Comparison of ENCODE assay signal across 8 cellular contexts in genomic region chr2:97094772-97095611, GRCh38. TPM values are rescaled to one million over a fixed set of nuclear protein-coding genes. Genes with fewer than 3 reads are reported as not detected.
A peak's percentile ranks its signal among the peaks of the same experiment; 100 is the strongest.
DNase-seq lines count a peak whose midpoint lies in the region; ATAC-seq, FAIRE-seq and TF ChIP-seq lines count a peak whose summit lies in the region.
"Not testable (repeated sequence)": the region's sequence is repeated elsewhere in the genome, so short reads cannot be mapped to it uniquely, and the experiment has no call there.

Gene FAHD2B (minus strand): TSS chr2:97094882. CDS start chr2:97091706, 3,176 bp downstream.

- not testable (repeated sequence) for H3K79me2 ChIP-seq in K562 (ENCODE audit: control insufficient read depth, insufficient read depth, low read length)

- DNase-seq in NCI-H2171 (lab: John Stamatoyannopoulos, UW) (peak; percentile 63), WTC11 (ENCODE audit: low spot score) (peak; percentile 85), K562 (ENCODE audit: extremely low read depth in 1 of 4, low spot score in 3 of 4) (peak; percentile 15 to 87 (median 72)), skeletal muscle cell (ENCODE audit: low read depth) (peak; percentile 16), aorta (peak; percentile 92 to 94)
- not testable (repeated sequence) for DNase-seq in iPS DF 6.9 (ENCODE audit: low read depth, low spot score)

- H3K9ac ChIP-seq in K562 (ENCODE audit: insufficient read depth in 1 of 2, low read depth in 2 of 2, low read length in 2 of 2), result peak within 1 kb of the TSS; percentile 30 to 83

- TF ChIP-seq POLR2A in K562 (conservative IDR thresholded peaks at IDR 0.05), result not testable (repeated sequence)

- H2AFZ ChIP-seq in K562 (ENCODE audit: low read depth, low read length), result peak within 1 kb of the TSS; percentile 71

- ATAC-seq in GM18867 (IDR thresholded peaks at IDR 0.05; ENCODE audit: unreplicated experiment) (peak; percentile 96), HG03064 (IDR thresholded peaks at IDR 0.05; ENCODE audit: low read depth, unreplicated experiment) (peak; percentile 76), WTC11 (peak; percentile 86), K562 (peak; percentile 96), aorta (ENCODE audit: low FRiP score) (peak; percentile 95)

- FAIRE-seq in K562 (lab: Jason Lieb, UNC), result peak; percentile 79

- not testable (repeated sequence) for H3K27me3 ChIP-seq in K562 (ENCODE audit: control insufficient read depth in 2 of 2, insufficient read depth in 2 of 2, low read length in 2 of 2); iPS DF 6.9 (ENCODE audit: control insufficient read depth, insufficient read depth, low read length); aorta (ENCODE audit: control insufficient read depth in 1 of 2, insufficient read depth in 2 of 2, low read length in 1 of 2)

- 0 out of 2 replicates have a peak within 1 kb of the TSS, but pooled peaks have one; percentile 45 for H3K27ac Mint-ChIP-seq in WTC11

- H3K4me3 Mint-ChIP-seq in WTC11, result peak within 1 kb of the TSS; percentile 81

- H3K27me3 Mint-ChIP-seq in WTC11 (ENCODE audit: low read depth), result peaks cover 26% of the 10 kb centered on the region

- H3K9me3 ChIP-seq in K562 (replicated peaks; ENCODE audit: control insufficient read depth, insufficient read depth, low read depth, low read length); iPS DF 6.9 (ENCODE audit: control insufficient read depth, insufficient read depth, low read length); aorta (ENCODE audit: control insufficient read depth, low read length): not testable (repeated sequence)

- not testable (repeated sequence) for H4K20me1 ChIP-seq in K562 (replicated peaks; ENCODE audit: control insufficient read depth, insufficient read depth, low read length)

- H3K9me1 ChIP-seq in K562 (ENCODE audit: control insufficient read depth, insufficient read depth, low read length), result not testable (repeated sequence)

- not testable (repeated sequence) for H3K4me1 ChIP-seq in K562 (replicated peaks in 1 of 2; ENCODE audit: control insufficient read depth in 2 of 2, insufficient read depth in 2 of 2, low read length in 2 of 2); iPS DF 6.9 (ENCODE audit: control insufficient read depth, insufficient read depth, low read length); aorta (ENCODE audit: control insufficient read depth in 1 of 2, insufficient read depth in 2 of 2, low read length in 2 of 2)

- not testable (repeated sequence) for H3K36me3 ChIP-seq in K562 (ENCODE audit: control insufficient read depth, insufficient read depth, low read length); iPS DF 6.9 (ENCODE audit: control insufficient read depth, insufficient read depth, low read length); aorta (ENCODE audit: control insufficient read depth in 1 of 2, insufficient read depth in 2 of 2, low read length in 1 of 2)

- CTCF ChIA-PET in WTC11 (lab: Charles Lee), result interaction anchor here (0.6 to 1.1 kb wide), 2 partner anchors 226 to 614 kb away, joined by 3 read pairs; no protein-coding TSS in a partner anchor
- CTCF ChIA-PET in K562 (lab: Yijun Ruan, JAX; ENCODE audit: low intra/inter-chr PET ratio), result not testable (repeated sequence)

- intact Hi-C loops in K562 (cut with micrococcal nuclease); aorta (cut with DNase I): not testable (repeated sequence)

- H3K4me2 ChIP-seq in K562 (ENCODE audit: insufficient read depth, low read length), result peak within 1 kb of the TSS; percentile 58

- WGBS in K562 (ENCODE audit: insufficient coverage, low coverage, missing lambda C conversion rate), result 8% methylated on average over 15 of the region's 48 CpGs
- WGBS in iPS DF 6.9 (ENCODE audit: insufficient coverage, insufficient read length), result no CpG with 5 or more reads among the region's 48 CpGs
- 1% methylated on average over 36 to 45 of the region's 48 CpGs for WGBS in aorta, 2 donors

- in situ Hi-C loops in K562 (cut with MboI), result loop anchor here (5.0 to 10.0 kb wide), 2 partner anchors 1083 to 1690 kb away; partner anchors contain the start of gene FAHD2A

- peaks cover 15% of the 10 kb centered on the region for H3K9me3 Mint-ChIP-seq in WTC11

- peak within 1 kb of the TSS; percentile 33 for H3K4me3 ChIP-seq in K562
- peak within 1 kb of the TSS; percentile 39; the same call in 1 of the 2 replicates for H3K4me3 ChIP-seq in iPS DF 6.9 (ENCODE audit: low read length)
- H3K4me3 ChIP-seq in skeletal muscle cell (ENCODE audit: low read depth, low read length), result peak within 1 kb of the TSS; percentile 43
- H3K4me3 ChIP-seq in aorta (ENCODE audit: low read length in 2 of 2), result not testable (repeated sequence)

- not testable (repeated sequence) for TF ChIP-seq EP300 in K562 (IDR thresholded peaks at IDR 0.05; ENCODE audit: low read length)

- POLR2A ChIA-PET in WTC11 (lab: Charles Lee); K562 (lab: Yijun Ruan, JAX): not testable (repeated sequence)

- TSS peak; percentile 94 for BruUV-seq in K562 (replicated peaks; lab: Mats Ljungman, UMichigan)

- TF ChIP-seq RAD21 in K562 (CRISPR knock-in tag; conservative IDR thresholded peaks at IDR 0.05 in 1 of 2, IDR thresholded peaks at IDR 0.05 in 1 of 2), result not testable (repeated sequence)

- not testable (repeated sequence) for H3K36me3 Mint-ChIP-seq in WTC11

- not testable (repeated sequence) for H3K27ac ChIP-seq in K562 (ENCODE audit: extremely low read depth, low read depth, low read length); iPS DF 6.9 (ENCODE audit: low read length); aorta (ENCODE audit: low read depth in 1 of 2, low read length in 2 of 2)

- H3K4me1 Mint-ChIP-seq in WTC11, result not testable (repeated sequence)

- TF ChIP-seq CTCF in WTC11 (IDR thresholded peaks at IDR 0.05); K562 (IDR thresholded peaks at IDR 0.05 in 2 of 3, conservative IDR thresholded peaks at IDR 0.05 in 1 of 3; ENCODE audit: insufficient read depth in 2 of 3, low read depth in 1 of 3, low read length in 3 of 3): not testable (repeated sequence)

TF ChIP-seq in K562, 482 proteins besides CTCF, POLR2A, EP300 and RAD21:
- TF ChIP-seq ATF1 (CRISPR knock-in tag; IDR thresholded peaks at IDR 0.05) (peak; percentile 71), POLR2G (IDR thresholded peaks at IDR 0.05; ENCODE audit: low read depth, low read length) (peak; percentile 52), PHF8 (IDR thresholded peaks at IDR 0.05; ENCODE audit: borderline replicate concordance, low read length) (peak; percentile 24; the same call in 1 of the 2 replicates), VEZF1 (CRISPR knock-in tag; IDR thresholded peaks at IDR 0.05) (peak; percentile 44), CREB1 (IDR thresholded peaks at IDR 0.05) (peak; percentile 51), ZBTB7A (IDR thresholded peaks at IDR 0.05; ENCODE audit: borderline replicate concordance, control insufficient read depth, low read depth, low read length) (0 out of 2 replicates have a peak, but pooled peaks have one; percentile 29), ZFX (CRISPR knock-in tag; IDR thresholded peaks at IDR 0.05) (0 out of 2 replicates have a peak, but pooled peaks have one; percentile 24), CREM (IDR thresholded peaks at IDR 0.05; ENCODE audit: low read depth) (peak; percentile 90), RBFOX2 (IDR thresholded peaks at IDR 0.05; ENCODE audit: low read depth, low read length) (peak; percentile 49)
- not testable (repeated sequence) for TF ChIP-seq ATF1 (tag; IDR thresholded peaks at IDR 0.05); CREB1 (CRISPR knock-in tag; IDR thresholded peaks at IDR 0.05)

RNA-seq across cellular contexts. Expression of gene FAHD2B, which starts in this region (rescaled TPM):
- 45.2 to 49.5 TPM (median 46.4 TPM) in 3 replicates for total RNA-seq in WTC11 (2021)
- total RNA-seq in K562 (2011; cell fraction: chromatin; rRNA removed; ENCODE audit: low replicate concordance), result 32.3 and 58.4 TPM in 2 replicates
- total RNA-seq in K562 (2011; cell fraction: nucleolus; rRNA removed), result 39.3 and 50.0 TPM in 2 replicates
- total RNA-seq in K562 (2011; cell fraction: nucleoplasm; rRNA removed), result 42.0 and 62.4 TPM in 2 replicates
- 26.6 and 33.1 TPM in 2 replicates for total RNA-seq in K562 (2014; rRNA removed)
- total RNA-seq in K562 (2014; rRNA removed; fragmentation: Illumina TruSeq; extraction: Trizol), result 23.3 and 27.5 TPM in 2 replicates
- total RNA-seq in K562 (2015; rRNA removed; fragmentation: Illumina TruSeq; extraction: Trizol), result 26.1 and 29.7 TPM in 2 replicates
- total RNA-seq in K562 (2021), result 32.9 and 35.0 TPM in 2 replicates
- polyA plus RNA-seq in K562 (2011; rRNA removed), result 18.9 and 23.8 TPM in 2 replicates
- 22.2 and 27.3 TPM in 2 replicates for polyA plus RNA-seq in K562 (2011; cell fraction: cytosol; rRNA removed)
- 77.1 and 85.2 TPM in 2 replicates for polyA plus RNA-seq in K562 (2011; cell fraction: nucleus; rRNA removed)
- 24.0 and 51.0 TPM in 2 replicates for polyA plus RNA-seq in K562 (2012)
- polyA plus RNA-seq in K562 (2014; fragmentation: Illumina TruSeq; extraction: Trizol), result 35.1 and 36.6 TPM in 2 replicates
- polyA plus RNA-seq in K562 (2014; fragmentation: Nextera tagmentation; extraction: Ambion mirVana), result 1 to 10 TPM; 4.7 to 8.7 TPM
- polyA plus RNA-seq in K562 (2014; rRNA removed), result 22.7 and 23.8 TPM in 2 replicates
- 15.6 and 20.2 TPM in 2 replicates for polyA minus RNA-seq in K562 (2011; rRNA and poly(A)+ RNA removed)
- 14.6 and 16.6 TPM in 2 replicates for polyA minus RNA-seq in K562 (2011; cell fraction: cytosol; rRNA and poly(A)+ RNA removed)
- polyA minus RNA-seq in K562 (2011; cell fraction: nucleus; rRNA and poly(A)+ RNA removed), result 23.6 and 27.8 TPM in 2 replicates
- 10 to 100 TPM; 12.0 to 14.6 TPM for total RNA-seq in aorta
- 10 to 100 TPM; 13.1 to 20.0 TPM for polyA plus RNA-seq in aorta
